In the genomic region with DNA sequence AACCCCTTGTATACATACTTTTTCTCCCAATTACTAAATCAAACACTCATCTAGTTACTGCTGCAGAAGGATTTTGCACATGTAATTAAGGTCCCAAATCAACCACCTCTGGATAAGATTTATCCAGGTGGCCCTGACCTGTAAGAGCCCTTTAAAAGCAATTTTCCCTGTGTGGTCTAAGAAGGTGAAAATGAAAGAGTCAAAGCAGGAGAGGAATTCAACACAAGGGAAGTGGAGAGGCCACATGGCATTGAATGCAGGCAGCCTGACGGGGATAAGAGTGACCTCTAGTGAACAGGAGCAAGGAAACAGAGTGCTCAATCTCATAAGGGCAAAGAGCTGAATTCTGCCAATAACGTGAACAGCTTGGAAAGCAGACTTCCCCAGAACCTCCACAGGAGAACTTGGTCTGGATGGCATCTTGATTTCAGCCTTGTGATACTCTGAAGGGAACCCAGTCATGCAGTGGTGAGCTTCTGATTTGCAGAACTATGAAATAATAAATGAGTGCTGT, we compare ENCODE assay signal across 8 cellular contexts. TPM values are rescaled to one million over a fixed set of nuclear protein-coding genes. Genes with fewer than 3 reads are reported as not detected.
DNase-seq lines count a peak whose midpoint lies in the region; ATAC-seq and TF ChIP-seq lines count a peak whose summit lies in the region.

No MANE protein-coding gene starts in this region.

- peak; percentile 38; the same call in 1 of the 2 replicates for TF ChIP-seq CTCF in OCI-LY1 (IDR thresholded peaks at IDR 0.05; ENCODE audit: low read length)

- no peaks in the 10 kb centered on the region for H3K9me2 ChIP-seq in OCI-LY1 (ENCODE audit: low read depth, low read length)

- peaks cover 9% of the 10 kb centered on the region for H3K4me1 ChIP-seq in OCI-LY1 (ENCODE audit: insufficient read depth, low read length, severe bottlenecking)
- peaks cover 3% of the 10 kb centered on the region for H3K4me1 ChIP-seq in mesenchymal stem cell (ENCODE audit: control insufficient read depth, insufficient read depth, low read depth, low read length)

- H3K4me3 ChIP-seq in OCI-LY1 (ENCODE audit: low read depth, low read length, poor library complexity, severe bottlenecking) (no peak overlapping the region), mesenchymal stem cell (ENCODE audit: insufficient read depth in 1 of 2, low read depth in 1 of 2, low read length in 2 of 2) (no peak overlapping the region)

- H2AFZ ChIP-seq in OCI-LY1 (ENCODE audit: low read length) (no peak overlapping the region), mesenchymal stem cell (ENCODE audit: low read depth, low read length) (no peak overlapping the region)

- H3K4ac ChIP-seq in mesenchymal stem cell (ENCODE audit: low read depth in 1 of 2, low read length in 2 of 2) = no peak overlapping the region

- no peaks in the 10 kb centered on the region for H3F3A ChIP-seq in OCI-LY1 (ENCODE audit: insufficient read depth, low read length)

- no peak overlapping the region for H3K27ac ChIP-seq in OCI-LY1 (ENCODE audit: low read depth, low read length, poor library complexity, severe bottlenecking)
- H3K27ac ChIP-seq in mesenchymal stem cell (ENCODE audit: low read length, poor library complexity, severe bottlenecking) = peak overlapping the region; percentile 20

- H2BK12ac ChIP-seq in mesenchymal stem cell (ENCODE audit: low read length in 2 of 2) = no peak overlapping the region

- no peaks in the 10 kb centered on the region for H3K27me3 ChIP-seq in OCI-LY1 (ENCODE audit: insufficient read depth, low read length)
- H3K27me3 ChIP-seq in mesenchymal stem cell (ENCODE audit: control insufficient read depth in 1 of 2, insufficient read depth in 1 of 2, low read length in 2 of 2) = no peaks in the 10 kb centered on the region

- no peak overlapping the region for H3K18ac ChIP-seq in mesenchymal stem cell (ENCODE audit: low read depth in 1 of 2, low read length in 2 of 2)

- DNase-seq in DMS53 (lab: John Stamatoyannopoulos, UW) (peak; percentile 64), cerebellar cortex (ENCODE audit: low spot score) (peak; percentile 73), mesenchymal stem cell (peak; percentile 53), NCI-H1092 (lab: John Stamatoyannopoulos, UW) (no peak)
- DNase-seq in activated CD8-positive, alpha-beta memory T cell treated with anti-CD3 and anti-CD28 coated beads, Interleukin-2, amount 50 U/mL, for 48 hours = no peak

- H3K9me3 ChIP-seq in OCI-LY1 (ENCODE audit: low read length) (0 out of 2 replicates have a peak, but pooled peaks cover 6% of the 10 kb centered on the region), mesenchymal stem cell (ENCODE audit: control insufficient read depth, low read length) (no peaks in the 10 kb centered on the region)

- no peak overlapping the region for H2BK120ac ChIP-seq in mesenchymal stem cell (ENCODE audit: low read depth, low read length)

- peaks cover 100% of the 10 kb centered on the region for H3K79me2 ChIP-seq in OCI-LY1 (ENCODE audit: insufficient read depth, low read length)

- ATAC-seq in GM18909 (IDR thresholded peaks at IDR 0.05; ENCODE audit: poor library complexity, unreplicated experiment) (peak; percentile 82), HG03354 (IDR thresholded peaks at IDR 0.05; ENCODE audit: poor library complexity, severe bottlenecking, unreplicated experiment) (peak; percentile 68)

- H3K14ac ChIP-seq in mesenchymal stem cell (ENCODE audit: low read length in 2 of 2) = no peak overlapping the region

- no peak overlapping the region for H4K91ac ChIP-seq in mesenchymal stem cell (ENCODE audit: low read length)

- H2BK15ac ChIP-seq in mesenchymal stem cell (ENCODE audit: low read depth, poor library complexity, severe bottlenecking) = no peak overlapping the region

- no peak overlapping the region for H2AK5ac ChIP-seq in mesenchymal stem cell (ENCODE audit: low read length, severe bottlenecking)

- no peak overlapping the region for H3K23ac ChIP-seq in mesenchymal stem cell (ENCODE audit: low read length in 2 of 2)

- no peak overlapping the region for H3K9ac ChIP-seq in OCI-LY1 (ENCODE audit: low read length)
- peak overlapping the region; percentile 40 for H3K9ac ChIP-seq in mesenchymal stem cell (ENCODE audit: low read length)

- H3K79me1 ChIP-seq in mesenchymal stem cell (replicated peaks; ENCODE audit: low read length, poor library complexity, severe bottlenecking) = peaks cover 1% of the 10 kb centered on the region

- no peak overlapping the region for H4K8ac ChIP-seq in mesenchymal stem cell (ENCODE audit: low read length)

- H4K20me1 ChIP-seq in OCI-LY1 (ENCODE audit: insufficient read depth, low read length) = peaks cover 3% of the 10 kb centered on the region; the same call in 1 of the 2 replicates

- no peak overlapping the region for H3K4me2 ChIP-seq in OCI-LY1 (ENCODE audit: low read length)
- H3K4me2 ChIP-seq in mesenchymal stem cell (ENCODE audit: low read length, poor library complexity, severe bottlenecking) = no peak overlapping the region

- peaks cover 38% of the 10 kb centered on the region for H3K36me3 ChIP-seq in OCI-LY1 (ENCODE audit: insufficient read depth, low read length)
- peaks cover 0 to 3% of the 10 kb centered on the region in 2 experiments for H3K36me3 ChIP-seq in mesenchymal stem cell (ENCODE audit: control insufficient read depth in 1 of 2, insufficient read depth in 2 of 2, low read depth in 1 of 2, low read length in 2 of 2)

- no peak overlapping the region for H2BK5ac ChIP-seq in mesenchymal stem cell (ENCODE audit: low read depth, low read length, poor library complexity, severe bottlenecking)

- WGBS in mesenchymal stem cell = 20% methylated on average over 2 of the region's 2 CpGs

RNA-seq across cellular contexts. Expression of a gene that starts 27.2 kb away (rescaled TPM):
- 28.6 TPM for polyA plus RNA-seq in mesenchymal stem cell (2013, experiment 1 of 2)
- polyA plus RNA-seq in mesenchymal stem cell (2013, experiment 2 of 2) = 29.2 TPM

Comparison
In these comparisons a context has a peak if more than half of its experiments do, and no peak if none do; other contexts are left out.
1. DNase-seq: peak in DMS53 (single experiment), cerebellar cortex (single experiment) and mesenchymal stem cell (single experiment); none in activated CD8-positive, alpha-beta memory T cell treated with anti-CD3 and anti-CD28 coated beads, Interleukin-2, amount 50 U/mL, for 48 hours (single experiment) and NCI-H1092 (single experiment).